In genomic region chr6:105391705-105392104, GRCh38 we compare ENCODE assay signal across 30 cellular contexts.
"Had no signal": no experiment of that assay in that cellular context is flagged by ENCODE, and none has a peak within 500 bp of the region (broad histone marks: within the 10 kb centered on the region; RNA-seq: fewer than 3 reads in every experiment).

No MANE protein-coding gene starts in this region.

- H3K9me3 Mint-ChIP-seq: activated B cell treated with CpG ODN at 0.5 μM for 24 hours; activated CD8-positive, alpha-beta T cell treated with anti-CD3 and anti-CD28 coated beads for 36 hours; activated naive CD4-positive, alpha-beta T cell treated with anti-CD3 and anti-CD28 coated beads, Interleukin-2, amount 10 ng/mL, durations not matched to agents 7 days and 5 days; activated naive CD4-positive, alpha-beta T cell treated with anti-CD3 and anti-CD28 coated beads, Interleukin-2, amount 50 U/mL, for 72 hours; activated naive CD8-positive, alpha-beta T cell treated with anti-CD3 and anti-CD28 coated beads, Interleukin-2, amount 10 ng/mL, durations not matched to agents 7 days and 5 days; activated T-cell treated with anti-CD3 and anti-CD28 coated beads, Interleukin-2, amount 50 U/mL, for 4 hours; activated T-helper 17 cell treated with anti-CD3 and anti-CD28 coated beads, Interleukin-2, amount 50 U/mL, for 72 hours; dendritic cell treated with granulocyte-macrophage colony-stimulating factor and Interleukin-4, amounts not matched to agents 40 ng/mL and 50 ng/mL, for 4 days had no signal

- H3K27me3 Mint-ChIP-seq: activated B cell treated with CpG ODN at 0.5 μM for 24 hours; activated CD8-positive, alpha-beta T cell treated with anti-CD3 and anti-CD28 coated beads for 36 hours; activated naive CD4-positive, alpha-beta T cell treated with anti-CD3 and anti-CD28 coated beads, Interleukin-2, amount 10 ng/mL, durations not matched to agents 7 days and 5 days; activated naive CD8-positive, alpha-beta T cell treated with anti-CD3 and anti-CD28 coated beads, Interleukin-2, amount 10 ng/mL, durations not matched to agents 7 days and 5 days; activated T-helper 17 cell treated with anti-CD3 and anti-CD28 coated beads, Interleukin-2, amount 50 U/mL, for 72 hours; brain; dendritic cell treated with granulocyte-macrophage colony-stimulating factor and Interleukin-4, amounts not matched to agents 40 ng/mL and 50 ng/mL, for 4 days had no signal

- H3K4me3 Mint-ChIP-seq: activated B cell treated with CpG ODN at 0.5 μM for 24 hours; activated CD8-positive, alpha-beta T cell treated with anti-CD3 and anti-CD28 coated beads for 36 hours; activated naive CD4-positive, alpha-beta T cell treated with anti-CD3 and anti-CD28 coated beads, Interleukin-2, amount 10 ng/mL, durations not matched to agents 7 days and 5 days; activated naive CD8-positive, alpha-beta T cell treated with anti-CD3 and anti-CD28 coated beads, Interleukin-2, amount 10 ng/mL, durations not matched to agents 7 days and 5 days; activated T-cell treated with anti-CD3 and anti-CD28 coated beads, Interleukin-2, amount 50 U/mL, for 4 hours; activated T-helper 17 cell treated with anti-CD3 and anti-CD28 coated beads, Interleukin-2, amount 50 U/mL, for 72 hours; brain; dendritic cell treated with granulocyte-macrophage colony-stimulating factor and Interleukin-4, amounts not matched to agents 40 ng/mL and 50 ng/mL, for 4 days had no signal

- H3K27me3 ChIP-seq: ascending aorta, breast epithelium, cardiac muscle cell, dorsolateral prefrontal cortex, esophagus muscularis mucosa, foreskin keratinocyte, gastroesophageal sphincter had no signal

- DNase-seq: activated B cell treated with CpG ODN at 0.5 μM for 24 hours; activated CD4-positive, alpha-beta T cell treated with anti-CD3 and anti-CD28 coated beads for 48 hours; activated CD4-positive, alpha-beta T cell treated with anti-CD3 and anti-CD28 coated beads, Interleukin-2, amount 50 U/mL, for 1 hour; activated CD4-positive, alpha-beta T cell treated with anti-CD3 and anti-CD28 coated beads, Interleukin-2, amount 50 U/mL, for 48 hours; activated CD8-positive, alpha-beta memory T cell treated with anti-CD3 and anti-CD28 coated beads for 24 hours; activated CD8-positive, alpha-beta T cell treated with anti-CD3 and anti-CD28 coated beads for 36 hours; activated effector memory CD4-positive, alpha-beta T cell treated with Interleukin-2 at 50 U/mL for 16 hours; activated naive CD4-positive, alpha-beta T cell treated with anti-CD3 and anti-CD28 coated beads, Interleukin-2, amount 10 ng/mL, durations not matched to agents 7 days and 5 days; activated naive CD8-positive, alpha-beta T cell treated with anti-CD3 and anti-CD28 coated beads, Interleukin-2, amount 10 ng/mL, durations not matched to agents 7 days and 5 days; activated T-cell treated with anti-CD3 and anti-CD28 coated beads, Interleukin-2, amount 50 U/mL, for 4 hours; central memory CD4-positive, alpha-beta T cell; cerebellar nuclear complex; dorsolateral prefrontal cortex; effector memory CD4-positive, alpha-beta T cell; erythroblast; foreskin keratinocyte; head of caudate nucleus; hippocampal formation; WERI-Rb-1 had no signal

- H3K27ac Mint-ChIP-seq: activated B cell treated with CpG ODN at 0.5 μM for 24 hours; activated CD8-positive, alpha-beta T cell treated with anti-CD3 and anti-CD28 coated beads for 36 hours; activated naive CD4-positive, alpha-beta T cell treated with anti-CD3 and anti-CD28 coated beads, Interleukin-2, amount 10 ng/mL, durations not matched to agents 7 days and 5 days; activated naive CD8-positive, alpha-beta T cell treated with anti-CD3 and anti-CD28 coated beads, Interleukin-2, amount 10 ng/mL, durations not matched to agents 7 days and 5 days; activated T-helper 17 cell treated with anti-CD3 and anti-CD28 coated beads, Interleukin-2, amount 50 U/mL, for 72 hours; brain; dendritic cell treated with granulocyte-macrophage colony-stimulating factor and Interleukin-4, amounts not matched to agents 40 ng/mL and 50 ng/mL, for 4 days had no signal

- H3K4me3 ChIP-seq: ascending aorta, breast epithelium, cardiac muscle cell, coronary artery, dorsolateral prefrontal cortex, esophagus muscularis mucosa, gastroesophageal sphincter had no signal

- ATAC-seq: activated CD4-positive, CD25-positive, alpha-beta regulatory T cell treated with anti-CD3 and anti-CD28 coated beads, Interleukin-2, amount 50 U/mL, for 24 hours; activated CD8-positive, alpha-beta T cell treated with anti-CD3 and anti-CD28 coated beads for 36 hours; activated naive CD4-positive, alpha-beta T cell treated with anti-CD3 and anti-CD28 coated beads, Interleukin-2, amount 50 U/mL, for 72 hours; activated T-cell treated with anti-CD3 and anti-CD28 coated beads, Interleukin-2, amount 50 U/mL, for 4 hours; activated T-helper 17 cell treated with anti-CD3 and anti-CD28 coated beads, Interleukin-2, amount 50 U/mL, for 72 hours; foreskin keratinocyte; gastroesophageal sphincter had no signal

- H3K9me3 ChIP-seq: ascending aorta, breast epithelium, esophagus muscularis mucosa, gastroesophageal sphincter had no signal

- H3K4me1 Mint-ChIP-seq: activated B cell treated with CpG ODN at 0.5 μM for 24 hours; activated naive CD4-positive, alpha-beta T cell treated with anti-CD3 and anti-CD28 coated beads, Interleukin-2, amount 10 ng/mL, durations not matched to agents 7 days and 5 days; activated T-helper 17 cell treated with anti-CD3 and anti-CD28 coated beads, Interleukin-2, amount 50 U/mL, for 72 hours; brain had no signal

- H3K4me1 ChIP-seq: ascending aorta, breast epithelium, esophagus muscularis mucosa, gastroesophageal sphincter had no signal

- H3K36me3 ChIP-seq: breast epithelium, cardiac muscle cell had no signal

- H3K27ac ChIP-seq: ascending aorta, breast epithelium, cardiac muscle cell, coronary artery, esophagus muscularis mucosa, foreskin keratinocyte, gastroesophageal sphincter, WERI-Rb-1 had no signal
